Comparison of ENCODE assay signal across 8 cellular contexts in genomic region chr1:150235852-150236613, GRCh38. TPM values are rescaled to one million over a fixed set of nuclear protein-coding genes. Genes with fewer than 3 reads are reported as not detected.
DNase-seq lines count a peak whose midpoint lies in the region; ATAC-seq and TF ChIP-seq lines count a peak whose summit lies in the region.

TSS of gene ANP32E (minus strand) at chr1:150236112. CDS start at chr1:150235786, 326 bp downstream.

- H3K9me3 ChIP-seq in Panc1 (ENCODE audit: control insufficient read depth, insufficient read depth, low read depth, low read length), result no peaks in the 10 kb centered on the region
- no peaks in the 10 kb centered on the region for H3K9me3 ChIP-seq in esophagus (ENCODE audit: control insufficient read depth in 2 of 2, insufficient read depth in 1 of 2, low read depth in 1 of 2, low read length in 1 of 2)
- no peaks in the 10 kb centered on the region for H3K9me3 ChIP-seq in mucosa of stomach (ENCODE audit: control insufficient read depth, low read length)

- CTCF ChIA-PET in Panc1 (lab: Charles Lee), result no interaction called here

- peak; percentile 100 for DNase-seq in DMS79 (lab: John Stamatoyannopoulos, UW)
- peak; percentile 98 for DNase-seq in Panc1 (ENCODE audit: low read depth, low spot score)
- peak; percentile 86 for DNase-seq in activated T-cell treated with anti-CD3 and anti-CD28 coated beads, Interleukin-2, amount 50 U/mL, for 4 hours
- peak; percentile 79 to 81 for DNase-seq in stimulated activated CD8-positive, alpha-beta memory T cell treated with anti-CD3 and anti-CD28 coated beads, Interleukin-7, amount 100 ng/mL, for 1 hour (ENCODE audit: low read depth in 2 of 2)

- peak; percentile 70; the same call in 1 of the 2 replicates for TF ChIP-seq CTCF in KMS-11 (conservative IDR thresholded peaks at IDR 0.05; ENCODE audit: low read depth, low read length)
- no peak for TF ChIP-seq CTCF in Panc1 (IDR thresholded peaks at IDR 0.05)

- in situ Hi-C loops in Panc1 (cut with HindIII; ENCODE audit: low pct_unique_long_range_greater_than_20kb, low sequenced_read_pairs), result no loop called here

- H4K20me1 ChIP-seq in KMS-11 (ENCODE audit: insufficient read depth), result peaks cover 9% of the 10 kb centered on the region; the same call in 1 of the 2 replicates

- WGBS in esophagus, 2 donors, result 0% methylated on average over 33 of the region's 33 CpGs

- peaks cover 19% of the 10 kb centered on the region for H3K4me1 Mint-ChIP-seq in activated T-cell treated with anti-CD3 and anti-CD28 coated beads, Interleukin-2, amount 50 U/mL, for 4 hours (ENCODE audit: low read depth)

- BruUV-seq in Panc1 (replicated peaks; lab: Mats Ljungman, UMichigan), result no TSS peak

- H3K27me3 ChIP-seq in KMS-11 (ENCODE audit: insufficient read depth, low read depth) (no peaks in the 10 kb centered on the region), Panc1 (ENCODE audit: control insufficient read depth, insufficient read depth, low read length) (no peaks in the 10 kb centered on the region), esophagus (ENCODE audit: control insufficient read depth in 1 of 2, insufficient read depth in 2 of 2, low read length in 2 of 2) (no peaks in the 10 kb centered on the region), mucosa of stomach (ENCODE audit: control insufficient read depth, insufficient read depth, low read length) (no peaks in the 10 kb centered on the region)

- peak within 1 kb of the TSS; percentile 53 for H2AFZ ChIP-seq in KMS-11 (ENCODE audit: low read depth)

- H3K4me3 ChIP-seq in KMS-11 (IDR thresholded peaks at IDR 0.05; ENCODE audit: insufficient read depth, low read depth, low read length), result peak within 1 kb of the TSS; percentile 99
- H3K4me3 ChIP-seq in Panc1 (ENCODE audit: low read depth in 2 of 2, low read length in 2 of 2), result peak within 1 kb of the TSS; percentile 78 to 90
- H3K4me3 ChIP-seq in esophagus (ENCODE audit: low read depth in 1 of 2, low read length in 2 of 2), result peak within 1 kb of the TSS; percentile 85 to 89
- H3K4me3 ChIP-seq in mucosa of stomach (ENCODE audit: low read length), result peak within 1 kb of the TSS; percentile 68

- H3K27ac ChIP-seq in KMS-11 (peak within 1 kb of the TSS; percentile 90), Panc1 (ENCODE audit: low read length) (peak within 1 kb of the TSS; percentile 92), esophagus (ENCODE audit: low read depth in 2 of 2, low read length in 1 of 2) (peak within 1 kb of the TSS; percentile 98)

- H3K9ac ChIP-seq in KMS-11 (peak within 1 kb of the TSS; percentile 86), mucosa of stomach (ENCODE audit: low read length) (peak within 1 kb of the TSS; percentile 81)

- POLR2A ChIA-PET in Panc1 (lab: Charles Lee), result interaction anchor here (0.6 kb wide), 1 partner anchor 136 kb away, joined by 5 read pairs; no protein-coding TSS in a partner anchor

- H3K36me3 ChIP-seq in KMS-11 (ENCODE audit: insufficient read depth), result no peaks in the 10 kb centered on the region
- H3K36me3 ChIP-seq in Panc1 (ENCODE audit: control insufficient read depth, insufficient read depth, low read length), result peaks cover 8% of the 10 kb centered on the region; the same call in 1 of the 2 replicates
- no peaks in the 10 kb centered on the region for H3K36me3 ChIP-seq in esophagus (ENCODE audit: control insufficient read depth in 2 of 2, insufficient read depth in 2 of 2, low read length in 1 of 2)
- no peaks in the 10 kb centered on the region for H3K36me3 ChIP-seq in mucosa of stomach (ENCODE audit: control insufficient read depth, insufficient read depth, low read length)

- ATAC-seq in GM21737 (IDR thresholded peaks at IDR 0.05; ENCODE audit: unreplicated experiment) (peak; percentile 82), Panc1 (peak; percentile 92)
- peak; percentile 92 to 94 for ATAC-seq in activated T-cell treated with anti-CD3 and anti-CD28 coated beads, Interleukin-2, amount 50 U/mL, for 4 hours

- peak within 1 kb of the TSS; percentile 86 for H3K4me2 ChIP-seq in KMS-11

- no peak within 1 kb of the TSS for H3K4me3 Mint-ChIP-seq in activated T-cell treated with anti-CD3 and anti-CD28 coated beads, Interleukin-2, amount 50 U/mL, for 4 hours

- peaks cover 30% of the 10 kb centered on the region for H3K4me1 ChIP-seq in KMS-11 (ENCODE audit: low read depth, poor library complexity, severe bottlenecking)
- peaks cover 17% of the 10 kb centered on the region for H3K4me1 ChIP-seq in Panc1 (ENCODE audit: control insufficient read depth, insufficient read depth, low read length)
- no peaks in the 10 kb centered on the region for H3K4me1 ChIP-seq in esophagus (ENCODE audit: control insufficient read depth in 2 of 2, insufficient read depth in 2 of 2, low read length in 1 of 2)
- peaks cover 4% of the 10 kb centered on the region for H3K4me1 ChIP-seq in mucosa of stomach (ENCODE audit: control insufficient read depth, insufficient read depth, low read length)

- H3K9me3 Mint-ChIP-seq in activated T-cell treated with anti-CD3 and anti-CD28 coated beads, Interleukin-2, amount 50 U/mL, for 4 hours, result no peaks in the 10 kb centered on the region

- peaks cover 43% of the 10 kb centered on the region for H3K79me2 ChIP-seq in KMS-11 (ENCODE audit: insufficient read depth, low read depth)

- intact Hi-C loops in Panc1 (cut with micrococcal nuclease; ENCODE audit: unreplicated experiment), result no loop called here

- no peaks in the 10 kb centered on the region for H3K27me3 Mint-ChIP-seq in activated T-cell treated with anti-CD3 and anti-CD28 coated beads, Interleukin-2, amount 50 U/mL, for 4 hours (ENCODE audit: low read depth)

- no peaks in the 10 kb centered on the region for H3K36me3 Mint-ChIP-seq in activated T-cell treated with anti-CD3 and anti-CD28 coated beads, Interleukin-2, amount 50 U/mL, for 4 hours (ENCODE audit: insufficient read depth)

RNA-seq across cellular contexts. Expression of gene ANP32E, which starts in this region (rescaled TPM):
- 66.2 TPM for total RNA-seq in Panc1 (2021; ENCODE audit: unreplicated experiment)
- polyA plus RNA-seq in Panc1 (2012; ENCODE audit: insufficient read length), result 56.6 TPM
- total RNA-seq in activated T-cell treated with anti-CD3 and anti-CD28 coated beads, Interleukin-2, amount 50 U/mL, for 4 hours, result 100 to 1,000 TPM in 2 of 3 donors, 10 to 100 TPM in 1; 99.9 to 112 (median 101) TPM
- 10 to 100 TPM; 14.5 to 16.9 TPM for polyA plus RNA-seq in esophagus

Comparison
In these comparisons a context has a peak if more than half of its experiments do, and no peak if none do; other contexts are left out.
1. Peak in every context shown above with its lines: DNase-seq, ATAC-seq, H3K4me3 ChIP-seq and H3K27ac ChIP-seq.